ENCODE assay signal across 19 cellular contexts in the genomic region with DNA sequence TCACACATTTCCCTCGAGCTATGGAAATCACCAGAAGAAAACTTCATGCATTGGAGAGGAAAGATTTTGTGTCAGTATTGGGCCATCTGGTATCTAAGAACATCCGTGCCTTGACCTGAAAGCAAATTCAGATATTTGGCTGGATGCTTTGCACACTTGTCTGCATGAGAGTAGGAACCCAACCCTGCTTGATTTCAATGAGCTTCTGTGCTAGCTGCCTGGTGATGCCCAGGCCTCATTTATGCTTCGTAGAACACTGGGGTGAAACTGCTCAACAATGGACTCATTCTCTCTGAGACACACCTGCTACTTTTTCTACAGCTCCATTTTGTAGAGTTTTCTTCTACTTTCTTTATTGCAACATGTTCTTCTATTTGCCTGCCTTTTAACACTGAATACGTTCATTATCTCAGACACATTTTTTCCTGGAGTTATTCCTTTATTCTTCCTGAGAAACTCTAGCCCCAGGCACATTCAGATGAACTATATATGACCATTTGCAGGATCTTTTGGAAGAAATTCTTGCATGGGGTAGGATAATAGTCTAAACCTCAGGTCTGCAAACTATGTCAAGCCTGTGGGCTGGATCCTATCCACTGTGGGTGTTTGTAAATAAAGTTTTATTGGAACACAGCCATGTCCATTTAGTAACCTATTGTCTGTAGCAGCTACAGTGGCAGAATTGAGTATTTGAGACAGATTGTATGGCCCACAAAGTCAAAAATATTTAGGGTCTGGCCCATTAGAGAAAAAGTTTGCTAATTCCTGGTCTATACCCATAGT.
"Had no signal": no experiment of that assay in that cellular context is flagged by ENCODE, and none has a peak within 500 bp of the region (broad histone marks: within the 10 kb centered on the region; RNA-seq: fewer than 3 reads in every experiment).

No MANE protein-coding gene starts in this region.

- H3K27me3 Mint-ChIP-seq: activated CD8-positive, alpha-beta T cell treated with anti-CD3 and anti-CD28 coated beads for 36 hours; activated T-cell treated with anti-CD3 and anti-CD28 coated beads, Interleukin-2, amount 50 U/mL, for 24 hours; dendritic cell treated with granulocyte-macrophage colony-stimulating factor and Interleukin-4, amounts not matched to agents 40 ng/mL and 50 ng/mL, for 4 days; progenitor cell of endocrine pancreas had no signal

- ATAC-seq: activated CD8-positive, alpha-beta T cell treated with anti-CD3 and anti-CD28 coated beads for 36 hours; foreskin keratinocyte; left lobe of liver had no signal

- H3K27ac Mint-ChIP-seq: activated CD8-positive, alpha-beta T cell treated with anti-CD3 and anti-CD28 coated beads for 36 hours; activated naive CD4-positive, alpha-beta T cell treated with anti-CD3 and anti-CD28 coated beads for 36 hours; activated T-cell treated with anti-CD3 and anti-CD28 coated beads, Interleukin-2, amount 50 U/mL, for 24 hours; dendritic cell treated with granulocyte-macrophage colony-stimulating factor and Interleukin-4, amounts not matched to agents 40 ng/mL and 50 ng/mL, for 4 days; nephron progenitor cell; progenitor cell of endocrine pancreas had no signal

- H3K4me1 Mint-ChIP-seq: nephron progenitor cell had no signal

- H3K27ac ChIP-seq: brain microvascular endothelial cell, foreskin keratinocyte, right atrium auricular region, vagina had no signal

- DNase-seq: activated CD4-positive, alpha-beta T cell treated with anti-CD3 and anti-CD28 coated beads for 48 hours; activated CD4-positive, CD25-positive, alpha-beta regulatory T cell; activated CD8-positive, alpha-beta T cell treated with anti-CD3 and anti-CD28 coated beads for 36 hours; activated naive CD4-positive, alpha-beta T cell treated with anti-CD3 and anti-CD28 coated beads for 36 hours; activated T-cell treated with anti-CD3 and anti-CD28 coated beads, Interleukin-2, amount 50 U/mL, for 24 hours; brain microvascular endothelial cell; effector memory CD4-positive, alpha-beta T cell; foreskin keratinocyte; nephron progenitor cell; stimulated activated CD4-positive, alpha-beta T cell treated with anti-CD3 and anti-CD28 coated beads, Interleukin-12 subunit alpha, Interleukin-12 subunit beta, amount 100 ng/mL, for 4 hours; stimulated activated CD4-positive, alpha-beta T cell treated with anti-CD3 and anti-CD28 coated beads, Interleukin-1b, Interleukin-23, amount 100 ng/mL, for 48 hours; stimulated activated CD8-positive, alpha-beta memory T cell treated with anti-CD3 and anti-CD28 coated beads, Interleukin-4, amount 100 ng/mL, for 48 hours; stimulated activated naive CD4-positive, alpha-beta T cell; T-helper 9 cell had no signal

- H3K9me3 Mint-ChIP-seq: activated CD8-positive, alpha-beta T cell treated with anti-CD3 and anti-CD28 coated beads for 36 hours; activated naive CD4-positive, alpha-beta T cell treated with anti-CD3 and anti-CD28 coated beads for 36 hours; activated T-cell treated with anti-CD3 and anti-CD28 coated beads, Interleukin-2, amount 50 U/mL, for 24 hours; dendritic cell treated with granulocyte-macrophage colony-stimulating factor and Interleukin-4, amounts not matched to agents 40 ng/mL and 50 ng/mL, for 4 days had no signal

- H3K4me3 Mint-ChIP-seq: activated CD8-positive, alpha-beta T cell treated with anti-CD3 and anti-CD28 coated beads for 36 hours; activated naive CD4-positive, alpha-beta T cell treated with anti-CD3 and anti-CD28 coated beads for 36 hours; activated T-cell treated with anti-CD3 and anti-CD28 coated beads, Interleukin-2, amount 50 U/mL, for 24 hours; dendritic cell treated with granulocyte-macrophage colony-stimulating factor and Interleukin-4, amounts not matched to agents 40 ng/mL and 50 ng/mL, for 4 days; nephron progenitor cell had no signal
